ENCODE assay signal across 9 cellular contexts in genomic region chr5:67214713-67215591, GRCh38. TPM values are rescaled to one million over a fixed set of nuclear protein-coding genes. Genes with fewer than 3 reads are reported as not detected.
DNase-seq lines count a peak whose midpoint lies in the region; ATAC-seq and TF ChIP-seq lines count a peak whose summit lies in the region.
"Had no signal": no experiment of that assay in that cellular context is flagged by ENCODE, and none has a peak within 500 bp of the region (broad histone marks: within the 10 kb centered on the region; RNA-seq: fewer than 3 reads in every experiment).

No MANE protein-coding gene starts in this region.

- H2BK120ac ChIP-seq in H9 (ENCODE audit: low read depth, low read length, poor library complexity, severe bottlenecking), result no peak overlapping the region

- TF ChIP-seq EP300 in SK-N-SH (IDR thresholded peaks at IDR 0.05; ENCODE audit: borderline replicate concordance in 1 of 2, low read depth in 1 of 2, low read length in 1 of 2), result no peak

- peak overlapping the region in 8 of 10 donors; percentile 62 to 87 (median 82) for H3K4me3 Mint-ChIP-seq in naive thymus-derived CD8-positive, alpha-beta T cell
- no peak overlapping the region for H3K4me3 Mint-ChIP-seq in H9

- H3K9ac ChIP-seq in BLaER1 treated with 17β-estradiol and CSF1 and Interleukin-3, amounts not matched to agents 10 nM and 100 nM, result peak overlapping the region in 10 of 11 experiments; percentile 38 to 71 (median 57); a peak in 11 of 22 replicates
- peak overlapping the region; percentile 38 for H3K9ac ChIP-seq in Loucy (ENCODE audit: low read depth, low read length, poor library complexity, severe bottlenecking)
- H3K9ac ChIP-seq in H9 (ENCODE audit: extremely low read depth, insufficient read length, low read length), result no peak overlapping the region
- no peak overlapping the region for H3K9ac ChIP-seq in SK-N-SH

- no peak overlapping the region for H2BK12ac ChIP-seq in H9 (ENCODE audit: insufficient read length, low read depth, low read length)

- H4K5ac ChIP-seq in H9 (ENCODE audit: insufficient read length, low read depth, low read length), result no peak overlapping the region

- no peak for TF ChIP-seq RAD21 in SK-N-SH (IDR thresholded peaks at IDR 0.05; ENCODE audit: low read length)

- H4K20me1 ChIP-seq in BLaER1 treated with 17β-estradiol and CSF1 and Interleukin-3, amounts not matched to agents 10 nM and 100 nM, result no peaks in the 10 kb centered on the region
- no peaks in the 10 kb centered on the region for H4K20me1 ChIP-seq in Loucy (ENCODE audit: insufficient read depth, low read length, poor library complexity, severe bottlenecking)
- H4K20me1 ChIP-seq in H9 (ENCODE audit: control insufficient read depth, insufficient read depth, insufficient read length), result no peaks in the 10 kb centered on the region
- H4K20me1 ChIP-seq in SK-N-SH (ENCODE audit: insufficient read depth), result no peaks in the 10 kb centered on the region

- H3K79me1 ChIP-seq in H9 (ENCODE audit: insufficient read depth, low read depth, low read length, poor library complexity, severe bottlenecking), result no peaks in the 10 kb centered on the region

- H3K36me3 ChIP-seq in BLaER1 treated with 17β-estradiol and CSF1 and Interleukin-3, amounts not matched to agents 10 nM and 100 nM, result no peaks in the 10 kb centered on the region
- H3K36me3 ChIP-seq in Loucy (ENCODE audit: insufficient read depth, low read length) (no peaks in the 10 kb centered on the region), SK-N-SH (replicated peaks in 1 of 2; ENCODE audit: control insufficient read depth in 1 of 2, insufficient read depth in 2 of 2, low read length in 1 of 2) (no peaks in the 10 kb centered on the region)

- no CpG with 5 or more reads among the region's 15 CpGs for WGBS in H9 (ENCODE audit: extremely low coverage, insufficient read length, low lambda C conversion rate)
- 96% methylated on average over 11 of the region's 15 CpGs for WGBS in SK-N-SH (ENCODE audit: low lambda C conversion rate)

- H3K9me3 ChIP-seq in BLaER1 treated with 17β-estradiol and CSF1 and Interleukin-3, amounts not matched to agents 10 nM and 100 nM (replicated peaks in 1 of 11), result no peaks in the 10 kb centered on the region
- H3K9me3 ChIP-seq in Loucy (ENCODE audit: insufficient read depth, low read depth, low read length) (no peaks in the 10 kb centered on the region), H9 (ENCODE audit: control insufficient read depth, low read depth, low read length) (no peaks in the 10 kb centered on the region), SK-N-SH (no peaks in the 10 kb centered on the region)

- no peak overlapping the region for H3K18ac ChIP-seq in H9 (ENCODE audit: insufficient read length, low read depth, low read length)

- POLR2A ChIA-PET in naive thymus-derived CD8-positive, alpha-beta T cell (lab: Charles Lee), result interaction anchor here (0.7 to 3.8 kb wide), 8 partner anchors 8 to 1496 kb away, joined by 3 to 45 read pairs (median 6); partner anchors contain the start of gene PIK3R1
- POLR2A ChIA-PET in SK-N-SH (lab: Yijun Ruan, JAX), result interaction anchor here (1.1 kb wide), 1 partner anchor 1001 kb away, joined by 3 read pairs; the partner anchor contains the start of gene PIK3R1

- no peaks in the 10 kb centered on the region for H3K36me3 Mint-ChIP-seq in naive thymus-derived CD8-positive, alpha-beta T cell
- no peaks in the 10 kb centered on the region for H3K36me3 Mint-ChIP-seq in H9 (ENCODE audit: insufficient read depth in 1 of 3, low read depth in 3 of 3)

- H2BK15ac ChIP-seq in H9 (ENCODE audit: low read depth, low read length), result no peak overlapping the region

- CTCF ChIA-PET in SK-N-SH (lab: Yijun Ruan, JAX), result interaction anchor here (0.8 to 3.2 kb wide), 7 partner anchors 9 to 909 kb away, joined by 3 to 17 read pairs (median 4); no protein-coding TSS in a partner anchor

- no peak overlapping the region for H3T11ph ChIP-seq in H9 (ENCODE audit: low read length)

- H3K4me2 ChIP-seq in BLaER1 treated with 17β-estradiol and CSF1 and Interleukin-3, amounts not matched to agents 10 nM and 100 nM, result peak overlapping the region; percentile 48 to 78 (median 71)
- H3K4me2 ChIP-seq in Loucy (ENCODE audit: low read depth, low read length, poor library complexity, severe bottlenecking) (peak overlapping the region; percentile 73), H9 (ENCODE audit: insufficient read depth, insufficient read length, low read length) (no peak overlapping the region), SK-N-SH (no peak overlapping the region)

- H3K27ac ChIP-seq in BLaER1 treated with 17β-estradiol and CSF1 and Interleukin-3, amounts not matched to agents 10 nM and 100 nM, result peak overlapping the region in 10 of 11 experiments; percentile 58 to 86 (median 76); a peak in 19 of 22 replicates
- H3K27ac ChIP-seq in H9 (ENCODE audit: insufficient read length, low read depth, low read length) (no peak overlapping the region), SK-N-SH (ENCODE audit: low read depth in 2 of 2, low read length in 1 of 2) (no peak overlapping the region)

- H3K79me2 ChIP-seq in Loucy (ENCODE audit: insufficient read depth, low read length), result no peaks in the 10 kb centered on the region
- H3K79me2 ChIP-seq in H9 (ENCODE audit: insufficient read depth, low read length), result no peaks in the 10 kb centered on the region
- H3K79me2 ChIP-seq in SK-N-SH (ENCODE audit: insufficient read depth), result no peaks in the 10 kb centered on the region

- no peaks in the 10 kb centered on the region for H3K9me2 ChIP-seq in Loucy (replicated peaks; ENCODE audit: low read depth, low read length)
- H3K9me2 ChIP-seq in SK-N-SH, result no peaks in the 10 kb centered on the region

- no peak overlapping the region for H2BK20ac ChIP-seq in H9 (ENCODE audit: low read depth, low read length, poor library complexity, severe bottlenecking)

- DNase-seq in dermis blood vessel endothelial cell, result peak; percentile 38
- no peak for DNase-seq in naive thymus-derived CD8-positive, alpha-beta T cell
- DNase-seq in occipital lobe (lab: John Stamatoyannopoulos, UW), result no peak
- no peak for DNase-seq in H9
- DNase-seq in GOT3 (lab: John Stamatoyannopoulos, UW), result no peak
- DNase-seq in SK-N-SH, result no peak
- DNase-seq: DMS 273 treated with DMSO at 0.1 percent for 48 hours had no signal

- no peak overlapping the region for H3K56ac ChIP-seq in H9 (ENCODE audit: insufficient read length, low read depth, low read length)

- H2BK5ac ChIP-seq in H9 (ENCODE audit: insufficient read length, low read length), result no peak overlapping the region

- H4K91ac ChIP-seq in H9 (ENCODE audit: insufficient read length, low read depth, low read length), result no peak overlapping the region

- TF ChIP-seq CTCF in Loucy (conservative IDR thresholded peaks at IDR 0.05; ENCODE audit: low read length) (no peak), H9 (conservative IDR thresholded peaks at IDR 0.05) (no peak), SK-N-SH (IDR thresholded peaks at IDR 0.05) (no peak)

- peak overlapping the region; percentile 96 to 99 (median 98) for H3K27ac Mint-ChIP-seq in naive thymus-derived CD8-positive, alpha-beta T cell
- H3K27ac Mint-ChIP-seq in H9, result peak overlapping the region in 1 of 3 experiments; percentile 66; a peak in 2 of 7 replicates

- no peaks in the 10 kb centered on the region for H3K23me2 ChIP-seq in H9 (ENCODE audit: insufficient read length, low read depth, low read length, poor library complexity, severe bottlenecking)

- H2AK5ac ChIP-seq in H9 (ENCODE audit: insufficient read length, low read length), result no peak overlapping the region

- H3F3A ChIP-seq in Loucy (ENCODE audit: low read depth) (no peaks in the 10 kb centered on the region), SK-N-SH (replicated peaks; ENCODE audit: insufficient read depth) (no peaks in the 10 kb centered on the region)

- H3K4ac ChIP-seq in H9 (ENCODE audit: low read depth, low read length), result no peak overlapping the region

- H3K4me3 ChIP-seq in BLaER1 treated with 17β-estradiol and CSF1 and Interleukin-3, amounts not matched to agents 10 nM and 100 nM, result no peak overlapping the region
- H3K4me3 ChIP-seq in Loucy (ENCODE audit: low read length, poor library complexity, severe bottlenecking) (no peak overlapping the region), SK-N-SH (ENCODE audit: low read depth in 2 of 2, low read length in 1 of 2) (no peak overlapping the region)

- no peak overlapping the region for H4K8ac ChIP-seq in H9 (replicated peaks; ENCODE audit: insufficient read length, low read depth, low read length)

- H3K4me1 Mint-ChIP-seq in naive thymus-derived CD8-positive, alpha-beta T cell, result peaks cover 48 to 58% (median 54%) of the 10 kb centered on the region in 4 donors
- H3K4me1 Mint-ChIP-seq in H9, result no peaks in the 10 kb centered on the region; a peak in 1 of 4 replicates

- H3K9me3 Mint-ChIP-seq in naive thymus-derived CD8-positive, alpha-beta T cell, result peaks cover 0 to 10% (median 0%) of the 10 kb centered on the region in 9 donors
- H3K9me3 Mint-ChIP-seq in H9, result no peaks in the 10 kb centered on the region

- H3K27me3 ChIP-seq in BLaER1 treated with 17β-estradiol and CSF1 and Interleukin-3, amounts not matched to agents 10 nM and 100 nM, result no peaks in the 10 kb centered on the region
- H3K27me3 ChIP-seq in Loucy (ENCODE audit: insufficient read depth, low read length, poor library complexity, severe bottlenecking), result no peaks in the 10 kb centered on the region
- H3K27me3 ChIP-seq in H9 (ENCODE audit: insufficient read depth, low read length), result no peaks in the 10 kb centered on the region
- H3K27me3 ChIP-seq in SK-N-SH (ENCODE audit: insufficient read depth), result no peaks in the 10 kb centered on the region

- no peak overlapping the region for H3K14ac ChIP-seq in H9 (ENCODE audit: insufficient read depth, low read length)

- no peak overlapping the region for H3K23ac ChIP-seq in H9 (ENCODE audit: insufficient read length, low read depth, low read length)

- peaks cover 21 to 38% (median 24%) of the 10 kb centered on the region in 10 experiments for H3K4me1 ChIP-seq in BLaER1 treated with 17β-estradiol and CSF1 and Interleukin-3, amounts not matched to agents 10 nM and 100 nM
- peaks cover 20% of the 10 kb centered on the region for H3K4me1 ChIP-seq in Loucy (ENCODE audit: insufficient read depth, low read length, poor library complexity, severe bottlenecking)
- H3K4me1 ChIP-seq in H9 (ENCODE audit: insufficient read depth, low read length), result no peaks in the 10 kb centered on the region
- H3K4me1 ChIP-seq in SK-N-SH (ENCODE audit: control insufficient read depth in 1 of 2, insufficient read depth in 2 of 2, low read depth in 1 of 2, low read length in 1 of 2), result peaks cover 4 to 15% of the 10 kb centered on the region in 2 experiments; a peak in 1 of 4 replicates

- no peak for ATAC-seq in naive thymus-derived CD8-positive, alpha-beta T cell

- H2AFZ ChIP-seq in Loucy (ENCODE audit: low read length), result peak overlapping the region; percentile 82
- H2AFZ ChIP-seq in H9 (ENCODE audit: low read length), result no peak overlapping the region
- H2AFZ ChIP-seq in SK-N-SH (ENCODE audit: low read depth), result no peak overlapping the region

- no peaks in the 10 kb centered on the region for H3K27me3 Mint-ChIP-seq in naive thymus-derived CD8-positive, alpha-beta T cell
- H3K27me3 Mint-ChIP-seq in H9 (ENCODE audit: low read depth), result no peaks in the 10 kb centered on the region; the same call in 1 of the 2 replicates

RNA-seq across cellular contexts. Expression of gene CD180, which starts 18.4 kb away (rescaled TPM):
- 0.09 TPM in 1 of 2 replicates, not detected in the other for total RNA-seq in dermis blood vessel endothelial cell
- 1 to 10 TPM; 1.4 to 2.1 TPM for total RNA-seq in naive thymus-derived CD8-positive, alpha-beta T cell
- under 1 TPM in 2 of 3 donors, not detected in 1; 0.03 to 0.08 TPM for polyA plus RNA-seq in naive thymus-derived CD8-positive, alpha-beta T cell
- total RNA-seq in occipital lobe, result 0.47 TPM
- not detected in 2 replicates for total RNA-seq in H9 (2021)
- polyA plus RNA-seq in SK-N-SH (2012; rRNA removed), result 0.02 TPM in 2 replicates
- 0.01 and 0.03 TPM in 2 replicates for polyA plus RNA-seq in SK-N-SH (2012; cell fraction: cytosol; rRNA removed)
- 0.01 TPM in 2 replicates for polyA plus RNA-seq in SK-N-SH (2012; cell fraction: nucleus; rRNA removed)

Comparison
In these comparisons a context has a peak if more than half of its experiments do, and no peak if none do; other contexts are left out.
1. H3K27ac ChIP-seq: peak in BLaER1 treated with 17β-estradiol and CSF1 and Interleukin-3, amounts not matched to agents 10 nM and 100 nM (10 of 11); none in H9 (single experiment) and SK-N-SH (0 of 2).
2. H3K4me2 ChIP-seq: peak in BLaER1 treated with 17β-estradiol and CSF1 and Interleukin-3, amounts not matched to agents 10 nM and 100 nM (11 of 11) and Loucy (single experiment); none in H9 (single experiment) and SK-N-SH (single experiment).
3. H3K9ac ChIP-seq: peak in BLaER1 treated with 17β-estradiol and CSF1 and Interleukin-3, amounts not matched to agents 10 nM and 100 nM (10 of 11) and Loucy (single experiment); none in H9 (single experiment) and SK-N-SH (single experiment).
4. H3K4me3 Mint-ChIP-seq: peak in naive thymus-derived CD8-positive, alpha-beta T cell (8 of 10); none in H9 (0 of 2).